32 cellular contexts compared by ENCODE assay signal in genomic region chr9:130905902-130906726, GRCh38. TPM values are rescaled to one million over a fixed set of nuclear protein-coding genes. Genes with fewer than 3 reads are reported as not detected.
"Had no signal": no experiment of that assay in that cellular context is flagged by ENCODE, and none has a peak within 500 bp of the region (broad histone marks: within the 10 kb centered on the region; RNA-seq: fewer than 3 reads in every experiment).

No MANE protein-coding gene starts in this region.

- H2AFZ ChIP-seq: neural progenitor cell had no signal

- H3K4me2 ChIP-seq: neural progenitor cell had no signal

- H3K9me3 ChIP-seq: left ventricle myocardium inferior, pancreas, prostate gland, sigmoid colon, spleen, suprapubic skin, tibial nerve, uterus had no signal

- H3K27me3 ChIP-seq: neural progenitor cell had no signal

- H3K9ac ChIP-seq: neural progenitor cell had no signal

- H3K36me3 ChIP-seq: left ventricle myocardium inferior, neural progenitor cell, pancreas, prostate gland, sigmoid colon, spleen, suprapubic skin, tibial nerve, uterus had no signal

- DNase-seq: hypothalamus; immature natural killer cell; kidney; left colon; left ventricle myocardium inferior; mesendoderm; naive B cell; natural killer cell; nephron progenitor cell; pancreas; posterior cingulate gyrus; retina; right cardiac atrium; sigmoid colon; small intestine; spleen; stimulated activated CD4-positive, alpha-beta T cell treated with anti-CD3 and anti-CD28 coated beads, Interleukin-4, amount 100 ng/mL, for 24 hours; stimulated activated naive CD4-positive, alpha-beta T cell; uterus had no signal

- H3K27ac ChIP-seq: left ventricle myocardium inferior, neural progenitor cell, pancreas, prostate gland, sigmoid colon, spleen, suprapubic skin, tibial nerve, uterus had no signal

- H3K4me3 ChIP-seq: left ventricle myocardium inferior, lung, neural progenitor cell, pancreas, prostate gland, sigmoid colon, spleen, suprapubic skin, tibial nerve, uterus had no signal

- ATAC-seq: left colon; natural killer cell; pancreas; right cardiac atrium; stimulated activated effector memory CD8-positive, alpha-beta T cell treated with anti-CD3 and anti-CD28 coated beads, Interleukin-12 subunit alpha, Interleukin-12 subunit beta, amount 100 ng/mL, for 72 hours had no signal

- H3K4me1 ChIP-seq: left ventricle myocardium inferior, pancreas, prostate gland, sigmoid colon, spleen, suprapubic skin, tibial nerve, uterus had no signal

- FAIRE-seq: islet of Langerhans, kidney, pancreas, small intestine had no signal

RNA-seq across cellular contexts. Expression of gene QRFP, which starts 9.5 kb away (rescaled TPM):
- total RNA-seq: kidney, left colon, left ventricle myocardium inferior, lower leg skin, lung, mesothelial cell of epicardium, mononuclear cell, natural killer cell, osteoblast, pancreas, right cardiac atrium, sigmoid colon, spleen, subcutaneous adipose tissue, suprapubic skin, tibial nerve, ureter, uterus had no signal
- polyA plus RNA-seq: immature natural killer cell, pancreas had no signal

RNA-seq across cellular contexts. Expression of gene FIBCD1, which starts 32.9 kb away (rescaled TPM):
- total RNA-seq: mononuclear cell, natural killer cell, suprapubic skin, tibial nerve, ureter had no signal
- polyA plus RNA-seq: immature natural killer cell, pancreas had no signal
